ENCODE assay signal across 19 cellular contexts in the genomic region with DNA sequence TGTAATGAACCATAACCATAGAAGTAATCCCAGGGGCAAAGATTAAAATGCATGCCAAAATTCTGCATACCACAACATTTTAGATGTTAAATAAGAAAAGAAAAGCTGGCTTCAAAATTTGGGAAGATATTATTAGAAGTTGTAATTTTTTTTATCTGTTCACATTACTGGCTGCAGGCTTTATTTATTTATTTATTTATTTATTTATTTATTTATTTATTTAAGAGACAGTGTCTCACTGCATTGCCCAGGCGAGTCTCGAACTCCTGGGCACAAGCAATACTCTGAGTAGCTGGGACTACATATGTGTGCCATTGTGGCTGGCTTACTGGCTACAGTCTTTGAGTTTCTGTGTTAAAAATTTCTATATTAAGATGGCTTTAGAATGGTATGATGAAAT.
DNase-seq lines count a peak whose midpoint lies in the region; ATAC-seq and TF ChIP-seq lines count a peak whose summit lies in the region.
"Had no signal": no experiment of that assay in that cellular context is flagged by ENCODE, and none has a peak within 500 bp of the region (broad histone marks: within the 10 kb centered on the region; RNA-seq: fewer than 3 reads in every experiment).

No MANE protein-coding gene starts in this region.

- dilution Hi-C loops in mammary epithelial cell (cut with HindIII; ENCODE audit: low sequenced_read_pairs) = no loop called here

- BruUV-seq in mammary epithelial cell (replicated peaks; lab: Mats Ljungman, UMichigan) = no TSS peak

- intact Hi-C loops in activated CD4-positive, alpha-beta T cell treated with anti-CD3 and anti-CD28 coated beads, Interleukin-2, amount 10 ng/mL, durations not matched to agents 24 days and 14 days (cut with micrococcal nuclease) = no loop called here
- intact Hi-C loops in mammary epithelial cell (cut with micrococcal nuclease) = no loop called here

- no peak for TF ChIP-seq EP300 in upper lobe of left lung (IDR thresholded peaks at IDR 0.05)

- H3K9me3 Mint-ChIP-seq in activated CD4-positive, alpha-beta T cell treated with anti-CD3 and anti-CD28 coated beads, Interleukin-2, amount 10 ng/mL, durations not matched to agents 24 days and 14 days = no peaks in the 10 kb centered on the region
- H3K9me3 Mint-ChIP-seq: CD4-positive, alpha-beta T cell; CD8-positive, alpha-beta memory T cell; HFFc6 had no signal

- H3K36me3 ChIP-seq in adipocyte (ENCODE audit: control insufficient read depth, insufficient read depth, low read length, severe bottlenecking) (no peaks in the 10 kb centered on the region), mammary epithelial cell (ENCODE audit: insufficient read depth, low read length) (no peaks in the 10 kb centered on the region), upper lobe of left lung (no peaks in the 10 kb centered on the region)
- H3K36me3 ChIP-seq: BE2C; BLaER1 treated with 17β-estradiol and CSF1 and Interleukin-3, amounts not matched to agents 10 nM and 100 nM had no signal

- H3K4me2 ChIP-seq in mammary epithelial cell (ENCODE audit: insufficient read depth, low read depth, low read length) = no peak overlapping the region
- H3K4me2 ChIP-seq: BLaER1 treated with 17β-estradiol and CSF1 and Interleukin-3, amounts not matched to agents 10 nM and 100 nM had no signal

- in situ Hi-C loops in mammary epithelial cell (cut with MboI; ENCODE audit: low sequenced_read_pairs in 2 of 2) = loop anchor here (10.0 to 25.0 kb wide), 2 partner anchors 202 to 205 kb away; no protein-coding TSS in a partner anchor

- H4K20me1 ChIP-seq in mammary epithelial cell (ENCODE audit: insufficient read depth, low read length) = no peaks in the 10 kb centered on the region
- H4K20me1 ChIP-seq: BLaER1 treated with 17β-estradiol and CSF1 and Interleukin-3, amounts not matched to agents 10 nM and 100 nM had no signal

- TF ChIP-seq CTCF in mammary epithelial cell (conservative IDR thresholded peaks at IDR 0.05 in 1 of 2, IDR thresholded peaks at IDR 0.05 in 1 of 2; ENCODE audit: extremely low read depth in 1 of 2, insufficient read depth in 1 of 2, low read depth in 1 of 2, low read length in 2 of 2) = no peak
- no peak for TF ChIP-seq CTCF in upper lobe of left lung (IDR thresholded peaks at IDR 0.05)

- no peak overlapping the region for H3K4me3 Mint-ChIP-seq in activated CD4-positive, alpha-beta T cell treated with anti-CD3 and anti-CD28 coated beads, Interleukin-2, amount 10 ng/mL, durations not matched to agents 24 days and 14 days
- no peak overlapping the region for H3K4me3 Mint-ChIP-seq in T-helper 17 cell
- H3K4me3 Mint-ChIP-seq: CD14-positive monocyte; CD4-positive, alpha-beta T cell; CD8-positive, alpha-beta memory T cell; HFFc6 had no signal

- 92% methylated on average over 2 of the region's 2 CpGs for WGBS in mammary epithelial cell (ENCODE audit: low coverage, missing lambda C conversion rate)
- WGBS in upper lobe of left lung, 2 donors = 91 to 95% methylated on average over 2 of the region's 2 CpGs

- no peaks in the 10 kb centered on the region for H3K36me3 Mint-ChIP-seq in activated CD4-positive, alpha-beta T cell treated with anti-CD3 and anti-CD28 coated beads, Interleukin-2, amount 10 ng/mL, durations not matched to agents 24 days and 14 days (ENCODE audit: low read depth)
- H3K36me3 Mint-ChIP-seq in T-helper 17 cell (ENCODE audit: low read depth) = no peaks in the 10 kb centered on the region
- H3K36me3 Mint-ChIP-seq: CD14-positive monocyte; CD8-positive, alpha-beta memory T cell had no signal

- H3K79me2 ChIP-seq in mammary epithelial cell (ENCODE audit: insufficient read depth, low read length) = no peaks in the 10 kb centered on the region

- CTCF ChIA-PET in mammary epithelial cell (lab: Charles Lee; ENCODE audit: low non-redundant PET) = no interaction called here

- DNase-seq in activated CD4-positive, alpha-beta T cell treated with anti-CD3 and anti-CD28 coated beads, Interleukin-2, amount 10 ng/mL, durations not matched to agents 24 days and 14 days = peak; percentile 1
- DNase-seq in activated CD4-positive, alpha-beta T cell treated with anti-CD3 and anti-CD28 coated beads, Interleukin-2, amount 50 U/mL, for 4 hours = no peak
- no peak for DNase-seq in adipocyte (ENCODE audit: low read depth)
- DNase-seq in mammary epithelial cell = no peak
- no peak for DNase-seq in T-helper 17 cell
- DNase-seq in upper lobe of left lung = no peak
- DNase-seq: ACHN; AML-193; BE2C; CD4-positive, alpha-beta T cell; CD8-positive, alpha-beta memory T cell; DMS53; DND-41; H7; HFFc6 had no signal

- no peak for ATAC-seq in T-helper 17 cell
- no peak for ATAC-seq in upper lobe of left lung (ENCODE audit: low FRiP score in 2 of 2)
- ATAC-seq: HCT116 had no signal

- TF ChIP-seq POLR2A in upper lobe of left lung (IDR thresholded peaks at IDR 0.05) = no peak

- peak overlapping the region; percentile 81 for H2AFZ ChIP-seq in mammary epithelial cell (ENCODE audit: low read depth, low read length)

- H3K27me3 ChIP-seq in adipocyte (replicated peaks; ENCODE audit: control insufficient read depth, insufficient read depth, low read length) (no peaks in the 10 kb centered on the region), mammary epithelial cell (ENCODE audit: insufficient read depth, low read length) (no peaks in the 10 kb centered on the region), upper lobe of left lung (no peaks in the 10 kb centered on the region)
- H3K27me3 ChIP-seq: BE2C; BLaER1 treated with 17β-estradiol and CSF1 and Interleukin-3, amounts not matched to agents 10 nM and 100 nM had no signal

- peaks cover 3% of the 10 kb centered on the region for H3K27me3 Mint-ChIP-seq in activated CD4-positive, alpha-beta T cell treated with anti-CD3 and anti-CD28 coated beads, Interleukin-2, amount 10 ng/mL, durations not matched to agents 24 days and 14 days
- H3K27me3 Mint-ChIP-seq in T-helper 17 cell = peaks cover 58% of the 10 kb centered on the region

- no peak overlapping the region for H3K27ac Mint-ChIP-seq in activated CD4-positive, alpha-beta T cell treated with anti-CD3 and anti-CD28 coated beads, Interleukin-2, amount 10 ng/mL, durations not matched to agents 24 days and 14 days
- H3K27ac Mint-ChIP-seq in T-helper 17 cell = no peak overlapping the region
- H3K27ac Mint-ChIP-seq: CD14-positive monocyte; CD4-positive, alpha-beta T cell; CD8-positive, alpha-beta memory T cell; HFFc6 had no signal

- peaks cover 47% of the 10 kb centered on the region for H3K4me1 ChIP-seq in adipocyte (ENCODE audit: control insufficient read depth, insufficient read depth, low read length)
- H3K4me1 ChIP-seq in mammary epithelial cell (ENCODE audit: insufficient read depth, low read length) = peaks cover 40% of the 10 kb centered on the region
- peaks cover 0 to 10% (median 2%) of the 10 kb centered on the region in 4 donors for H3K4me1 ChIP-seq in upper lobe of left lung
- H3K4me1 ChIP-seq: BE2C had no signal

- H3K9ac ChIP-seq in adipocyte (ENCODE audit: low read length) (peak overlapping the region; percentile 73), mammary epithelial cell (ENCODE audit: insufficient read depth, low read length) (no peak overlapping the region)
- H3K9ac ChIP-seq: BLaER1 treated with 17β-estradiol and CSF1 and Interleukin-3, amounts not matched to agents 10 nM and 100 nM had no signal

- H3K4me1 Mint-ChIP-seq in activated CD4-positive, alpha-beta T cell treated with anti-CD3 and anti-CD28 coated beads, Interleukin-2, amount 10 ng/mL, durations not matched to agents 24 days and 14 days = no peaks in the 10 kb centered on the region
- H3K4me1 Mint-ChIP-seq in T-helper 17 cell = no peaks in the 10 kb centered on the region
- H3K4me1 Mint-ChIP-seq: CD14-positive monocyte; CD8-positive, alpha-beta memory T cell had no signal

- no peaks in the 10 kb centered on the region for H3K9me3 ChIP-seq in adipocyte (ENCODE audit: control insufficient read depth, low read length)
- H3K9me3 ChIP-seq in mammary epithelial cell (replicated peaks; ENCODE audit: insufficient read depth, low read length) = no peaks in the 10 kb centered on the region
- no peaks in the 10 kb centered on the region for H3K9me3 ChIP-seq in T-helper 17 cell (ENCODE audit: control insufficient read depth, low read length, poor library complexity, severe bottlenecking)
- no peaks in the 10 kb centered on the region for H3K9me3 ChIP-seq in upper lobe of left lung
- H3K9me3 ChIP-seq: BE2C; BLaER1 treated with 17β-estradiol and CSF1 and Interleukin-3, amounts not matched to agents 10 nM and 100 nM had no signal

- H3K4me3 ChIP-seq in adipocyte (ENCODE audit: low read length) (no peak overlapping the region), mammary epithelial cell (replicated peaks in 1 of 3; ENCODE audit: insufficient read depth in 1 of 3, low read depth in 2 of 3, low read length in 3 of 3) (no peak overlapping the region), upper lobe of left lung (no peak overlapping the region)
- H3K4me3 ChIP-seq: BLaER1 treated with 17β-estradiol and CSF1 and Interleukin-3, amounts not matched to agents 10 nM and 100 nM had no signal

- peak overlapping the region; percentile 62 for H3K27ac ChIP-seq in mammary epithelial cell (ENCODE audit: insufficient read depth, low read depth, low read length)
- no peak overlapping the region for H3K27ac ChIP-seq in upper lobe of left lung
- H3K27ac ChIP-seq: 22Rv1; BLaER1 treated with 17β-estradiol and CSF1 and Interleukin-3, amounts not matched to agents 10 nM and 100 nM had no signal
